Comparison of ENCODE assay signal across 2 cellular contexts in the genomic region with DNA sequence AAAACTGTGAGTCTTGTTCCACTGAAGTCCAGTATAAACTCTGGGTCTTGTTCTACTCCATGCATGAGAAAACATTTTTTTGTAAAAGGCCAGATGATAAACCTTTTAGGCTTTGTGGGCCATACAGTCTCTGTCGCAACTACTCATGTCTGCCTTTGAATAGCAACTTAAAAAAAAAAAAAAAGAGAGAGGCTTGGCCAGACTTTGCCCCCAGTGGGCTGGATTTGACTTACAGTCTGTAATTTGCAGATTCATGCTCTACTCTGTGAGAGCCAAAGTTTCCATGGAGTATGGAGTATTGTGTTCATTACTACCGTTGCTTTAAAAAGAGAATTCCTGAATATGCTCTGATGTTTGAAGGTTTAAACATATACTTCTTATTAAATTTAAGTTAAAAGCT.
TF ChIP-seq lines count a peak whose summit lies in the region.

No MANE protein-coding gene starts in this region.

TF ChIP-seq in A549, 52 proteins besides CTCF, POLR2A, EP300 and RAD21 (continued from another document):
- TF ChIP-seq, protein P1, sequence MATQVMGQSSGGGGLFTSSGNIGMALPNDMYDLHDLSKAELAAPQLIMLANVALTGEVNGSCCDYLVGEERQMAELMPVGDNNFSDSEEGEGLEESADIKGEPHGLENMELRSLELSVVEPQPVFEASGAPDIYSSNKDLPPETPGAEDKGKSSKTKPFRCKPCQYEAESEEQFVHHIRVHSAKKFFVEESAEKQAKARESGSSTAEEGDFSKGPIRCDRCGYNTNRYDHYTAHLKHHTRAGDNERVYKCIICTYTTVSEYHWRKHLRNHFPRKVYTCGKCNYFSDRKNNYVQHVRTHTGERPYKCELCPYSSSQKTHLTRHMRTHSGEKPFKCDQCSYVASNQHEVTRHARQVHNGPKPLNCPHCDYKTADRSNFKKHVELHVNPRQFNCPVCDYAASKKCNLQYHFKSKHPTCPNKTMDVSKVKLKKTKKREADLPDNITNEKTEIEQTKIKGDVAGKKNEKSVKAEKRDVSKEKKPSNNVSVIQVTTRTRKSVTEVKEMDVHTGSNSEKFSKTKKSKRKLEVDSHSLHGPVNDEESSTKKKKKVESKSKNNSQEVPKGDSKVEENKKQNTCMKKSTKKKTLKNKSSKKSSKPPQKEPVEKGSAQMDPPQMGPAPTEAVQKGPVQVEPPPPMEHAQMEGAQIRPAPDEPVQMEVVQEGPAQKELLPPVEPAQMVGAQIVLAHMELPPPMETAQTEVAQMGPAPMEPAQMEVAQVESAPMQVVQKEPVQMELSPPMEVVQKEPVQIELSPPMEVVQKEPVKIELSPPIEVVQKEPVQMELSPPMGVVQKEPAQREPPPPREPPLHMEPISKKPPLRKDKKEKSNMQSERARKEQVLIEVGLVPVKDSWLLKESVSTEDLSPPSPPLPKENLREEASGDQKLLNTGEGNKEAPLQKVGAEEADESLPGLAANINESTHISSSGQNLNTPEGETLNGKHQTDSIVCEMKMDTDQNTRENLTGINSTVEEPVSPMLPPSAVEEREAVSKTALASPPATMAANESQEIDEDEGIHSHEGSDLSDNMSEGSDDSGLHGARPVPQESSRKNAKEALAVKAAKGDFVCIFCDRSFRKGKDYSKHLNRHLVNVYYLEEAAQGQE (IDR thresholded peaks at IDR 0.05) = no peak
- TF ChIP-seq, protein P2, sequence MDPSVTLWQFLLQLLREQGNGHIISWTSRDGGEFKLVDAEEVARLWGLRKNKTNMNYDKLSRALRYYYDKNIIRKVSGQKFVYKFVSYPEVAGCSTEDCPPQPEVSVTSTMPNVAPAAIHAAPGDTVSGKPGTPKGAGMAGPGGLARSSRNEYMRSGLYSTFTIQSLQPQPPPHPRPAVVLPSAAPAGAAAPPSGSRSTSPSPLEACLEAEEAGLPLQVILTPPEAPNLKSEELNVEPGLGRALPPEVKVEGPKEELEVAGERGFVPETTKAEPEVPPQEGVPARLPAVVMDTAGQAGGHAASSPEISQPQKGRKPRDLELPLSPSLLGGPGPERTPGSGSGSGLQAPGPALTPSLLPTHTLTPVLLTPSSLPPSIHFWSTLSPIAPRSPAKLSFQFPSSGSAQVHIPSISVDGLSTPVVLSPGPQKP (IDR thresholded peaks at IDR 0.05; ENCODE audit: low read depth, low read length) = no peak
- TF ChIP-seq KDM1A (IDR thresholded peaks at IDR 0.05; ENCODE audit: low read depth) = no peak
- TF ChIP-seq CHD2 (IDR thresholded peaks at IDR 0.05; ENCODE audit: low read length, partially characterized antibody) = no peak
- no peak for TF ChIP-seq SMC3 (IDR thresholded peaks at IDR 0.05)
- TF ChIP-seq TP53 (CRISPR knock-in tag; IDR thresholded peaks at IDR 0.05) = no peak
- no peak for TF ChIP-seq POLR2AphosphoS2 (conservative IDR thresholded peaks at IDR 0.05; ENCODE audit: low read length)
- TF ChIP-seq, protein P3, sequence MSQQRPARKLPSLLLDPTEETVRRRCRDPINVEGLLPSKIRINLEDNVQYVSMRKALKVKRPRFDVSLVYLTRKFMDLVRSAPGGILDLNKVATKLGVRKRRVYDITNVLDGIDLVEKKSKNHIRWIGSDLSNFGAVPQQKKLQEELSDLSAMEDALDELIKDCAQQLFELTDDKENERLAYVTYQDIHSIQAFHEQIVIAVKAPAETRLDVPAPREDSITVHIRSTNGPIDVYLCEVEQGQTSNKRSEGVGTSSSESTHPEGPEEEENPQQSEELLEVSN (IDR thresholded peaks at IDR 0.05; ENCODE audit: borderline replicate concordance, low read depth) = no peak
- no peak for TF ChIP-seq RFX5 (IDR thresholded peaks at IDR 0.05)
- no peak for TF ChIP-seq EHF (CRISPR knock-in tag; IDR thresholded peaks at IDR 0.05)
- no peak for TF ChIP-seq JUNB (IDR thresholded peaks at IDR 0.05)
- no peak for TF ChIP-seq ZFP36 (IDR thresholded peaks at IDR 0.05; ENCODE audit: borderline replicate concordance, partially characterized antibody)
- no peak for TF ChIP-seq EHMT2 (IDR thresholded peaks at IDR 0.05; ENCODE audit: low read depth)
- no peak for TF ChIP-seq NPAS2 (CRISPR knock-in tag; IDR thresholded peaks at IDR 0.05; ENCODE audit: borderline replicate concordance)
- no peak for TF ChIP-seq ZNF302 (CRISPR knock-in tag; IDR thresholded peaks at IDR 0.05)

TF ChIP-seq in liver, 16 proteins besides CTCF, POLR2A, EP300 and RAD21 (continued from another document):
- no peak for TF ChIP-seq NR2F2 (IDR thresholded peaks at IDR 0.05)
- no peak for TF ChIP-seq FOXA2 (IDR thresholded peaks at IDR 0.05)
- TF ChIP-seq, protein P1 (IDR thresholded peaks at IDR 0.05) = peak; percentile 64
- TF ChIP-seq HNF4A (conservative IDR thresholded peaks at IDR 0.05) = peak; percentile 92 to 94
- peak in 1 of 2 donors; percentile 26 for TF ChIP-seq EGR1 (IDR thresholded peaks at IDR 0.05; ENCODE audit: low read depth in 2 of 2)
- TF ChIP-seq FOXA1 (IDR thresholded peaks at IDR 0.05) = no peak
- TF ChIP-seq RXRA (IDR thresholded peaks at IDR 0.05) = peak; percentile 19 to 57
- TF ChIP-seq SP1 (IDR thresholded peaks at IDR 0.05) = peak; percentile 94
- no peak for TF ChIP-seq GABPA (IDR thresholded peaks at IDR 0.05 in 1 of 2, conservative IDR thresholded peaks at IDR 0.05 in 1 of 2)
- TF ChIP-seq HNF4G (IDR thresholded peaks at IDR 0.05) = peak; percentile 79
- TF ChIP-seq, protein P4, sequence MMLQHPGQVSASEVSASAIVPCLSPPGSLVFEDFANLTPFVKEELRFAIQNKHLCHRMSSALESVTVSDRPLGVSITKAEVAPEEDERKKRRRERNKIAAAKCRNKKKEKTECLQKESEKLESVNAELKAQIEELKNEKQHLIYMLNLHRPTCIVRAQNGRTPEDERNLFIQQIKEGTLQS (IDR thresholded peaks at IDR 0.05) = peak; percentile 32
- peak; percentile 19 to 53 for TF ChIP-seq JUND (IDR thresholded peaks at IDR 0.05)
- TF ChIP-seq YY1 (IDR thresholded peaks at IDR 0.05) = peak; percentile 91
- TF ChIP-seq TAF1 (conservative IDR thresholded peaks at IDR 0.05) = peak; percentile 30
